In genomic region chr7:150824379-150825177, GRCh38 we compare ENCODE assay signal across 1 cellular context.
TF ChIP-seq lines count a peak whose summit lies in the region.

No MANE protein-coding gene starts in this region.

TF ChIP-seq in K562, 482 proteins besides CTCF, POLR2A, EP300 and RAD21 (continued from another document and continues in another):
- no peak for TF ChIP-seq ELK3 (CRISPR knock-in tag; IDR thresholded peaks at IDR 0.05)
- TF ChIP-seq MCM5 (IDR thresholded peaks at IDR 0.05; ENCODE audit: low read depth): no peak
- no peak for TF ChIP-seq ETS2 (tag; IDR thresholded peaks at IDR 0.05; ENCODE audit: borderline replicate concordance, poor library complexity, severe bottlenecking)
- no peak for TF ChIP-seq FOXM1 (IDR thresholded peaks at IDR 0.05; ENCODE audit: low read depth)
- no peak for TF ChIP-seq FOXM1 (CRISPR knock-in tag; IDR thresholded peaks at IDR 0.05; ENCODE audit: low read depth)
- no peak for TF ChIP-seq ZNF780A (CRISPR knock-in tag; IDR thresholded peaks at IDR 0.05)
- TF ChIP-seq LARP7 (IDR thresholded peaks at IDR 0.05): no peak
- TF ChIP-seq RBBP5 (IDR thresholded peaks at IDR 0.05; ENCODE audit: borderline replicate concordance, insufficient read depth, low read length, poor library complexity, severe bottlenecking): no peak
- TF ChIP-seq ZNF347 (CRISPR knock-in tag; IDR thresholded peaks at IDR 0.05; ENCODE audit: low read depth): no peak
- no peak for TF ChIP-seq SRSF3 (IDR thresholded peaks at IDR 0.05; ENCODE audit: insufficient read depth, low read length)
- no peak for TF ChIP-seq SP1 (CRISPR knock-in tag; IDR thresholded peaks at IDR 0.05)
- TF ChIP-seq SFPQ (IDR thresholded peaks at IDR 0.05; ENCODE audit: low read depth, low read length): no peak
- TF ChIP-seq PRPF4 (IDR thresholded peaks at IDR 0.05; ENCODE audit: insufficient read depth, low read depth, low read length, poor library complexity, severe bottlenecking): no peak
- no peak for TF ChIP-seq RBM39 (optimal IDR thresholded peaks at IDR 0.05; ENCODE audit: low read depth, low read length)
- TF ChIP-seq PTTG1 (tag; IDR thresholded peaks at IDR 0.05; ENCODE audit: low read depth): no peak
- TF ChIP-seq PKNOX1 (IDR thresholded peaks at IDR 0.05): peak; percentile 99
- TF ChIP-seq HMBOX1 (IDR thresholded peaks at IDR 0.05): no peak
- no peak for TF ChIP-seq ZNF277 (CRISPR knock-in tag; IDR thresholded peaks at IDR 0.05; ENCODE audit: borderline replicate concordance)
- TF ChIP-seq TFAM (CRISPR knock-in tag; conservative IDR thresholded peaks at IDR 0.05): no peak
- no peak for TF ChIP-seq IRF9 (tag; IDR thresholded peaks at IDR 0.05)
- TF ChIP-seq ERF (CRISPR knock-in tag; IDR thresholded peaks at IDR 0.05): no peak
- no peak for TF ChIP-seq HDAC2 (IDR thresholded peaks at IDR 0.05)
- no peak for TF ChIP-seq ATF6 (CRISPR knock-in tag; IDR thresholded peaks at IDR 0.05)
- TF ChIP-seq ZFP1 (CRISPR knock-in tag; IDR thresholded peaks at IDR 0.05): no peak
- TF ChIP-seq PHB (CRISPR knock-in tag; IDR thresholded peaks at IDR 0.05): no peak
- no peak for TF ChIP-seq ZKSCAN1 (IDR thresholded peaks at IDR 0.05; ENCODE audit: low read depth, low read length)
- no peak for TF ChIP-seq SIN3B (IDR thresholded peaks at IDR 0.05; ENCODE audit: low read depth)
- no peak for TF ChIP-seq POLR2H (tag; IDR thresholded peaks at IDR 0.05; ENCODE audit: low read depth)
- TF ChIP-seq NFYB (IDR thresholded peaks at IDR 0.05; ENCODE audit: extremely low read depth, insufficient read length): peak; percentile 47
- TF ChIP-seq TCF15 (CRISPR knock-in tag; IDR thresholded peaks at IDR 0.05): no peak
- TF ChIP-seq CREM (IDR thresholded peaks at IDR 0.05; ENCODE audit: low read depth): 0 out of 2 replicates have a peak, but pooled peaks have one; percentile 39
- no peak for TF ChIP-seq ZNF75A (CRISPR knock-in tag; IDR thresholded peaks at IDR 0.05)
- no peak for TF ChIP-seq MCM2 (IDR thresholded peaks at IDR 0.05; ENCODE audit: low read depth)
- no peak for TF ChIP-seq ZBTB5 (IDR thresholded peaks at IDR 0.05)
- TF ChIP-seq SREBF1 (IDR thresholded peaks at IDR 0.05; ENCODE audit: borderline replicate concordance, low read depth, low read length): no peak
- no peak for TF ChIP-seq TAL1 (IDR thresholded peaks at IDR 0.05)
- no peak for TF ChIP-seq ZBTB8A (IDR thresholded peaks at IDR 0.05; ENCODE audit: partially characterized antibody)
- no peak for TF ChIP-seq POLR2AphosphoS2 (IDR thresholded peaks at IDR 0.05; ENCODE audit: low read length)
- TF ChIP-seq SP2 (IDR thresholded peaks at IDR 0.05; ENCODE audit: extremely low read depth, low read depth, low read length, poor library complexity, severe bottlenecking): peak; percentile 71
- TF ChIP-seq ZBED1 (IDR thresholded peaks at IDR 0.05): no peak
- TF ChIP-seq RBM34 (IDR thresholded peaks at IDR 0.05; ENCODE audit: borderline replicate concordance, insufficient read depth, low read length): no peak
- peak; percentile 59; the same call in 1 of the 2 replicates for TF ChIP-seq ZNF395 (CRISPR knock-in tag; IDR thresholded peaks at IDR 0.05)
- no peak for TF ChIP-seq SRSF9 (IDR thresholded peaks at IDR 0.05; ENCODE audit: borderline replicate concordance, low read depth, low read length)
- TF ChIP-seq TAF1 (IDR thresholded peaks at IDR 0.05; ENCODE audit: control insufficient read depth, extremely low read depth, insufficient read depth, low read length, severe bottlenecking): no peak
- TF ChIP-seq RFX7 (CRISPR knock-in tag; IDR thresholded peaks at IDR 0.05): no peak
- no peak for TF ChIP-seq CREB3 (tag; conservative IDR thresholded peaks at IDR 0.05; ENCODE audit: low read depth)
- no peak for TF ChIP-seq CCAR2 (IDR thresholded peaks at IDR 0.05; ENCODE audit: low read depth, low read length)
